In the genomic region with DNA sequence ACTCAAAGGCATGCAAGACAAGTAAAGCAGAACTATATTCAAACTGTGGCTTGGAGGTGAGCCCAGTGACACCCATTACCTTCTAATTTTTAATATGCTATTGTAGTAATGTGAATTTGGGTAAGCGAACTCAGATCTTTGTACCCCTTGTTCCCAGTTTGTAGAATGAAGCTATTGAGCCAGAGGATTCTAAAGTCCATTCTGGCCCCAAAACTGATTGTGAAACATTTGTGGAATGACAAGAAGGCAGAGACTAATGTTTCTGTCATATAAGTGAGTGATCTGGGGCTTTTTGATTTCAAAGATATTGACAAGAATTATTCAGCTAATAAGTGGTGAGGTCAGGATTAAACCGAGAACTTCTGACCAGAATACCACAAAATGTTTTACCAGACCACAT, we compare ENCODE assay signal across 32 cellular contexts.
"Had no signal": no experiment of that assay in that cellular context is flagged by ENCODE, and none has a peak within 500 bp of the region (broad histone marks: within the 10 kb centered on the region; RNA-seq: fewer than 3 reads in every experiment).

No MANE protein-coding gene starts in this region.

- DNase-seq: Karpas-422, Kasumi-1, KG1, MG63, MV-4-11, NCI-H1048, NCI-H1092, NCI-H1092 treated with DMSO at 0.1 percent for 48 hours, NCI-H1105, NCI-H1105 treated with DMSO at 0.1 percent for 48 hours, NCI-H1417, NCI-H1417 treated with DMSO at 0.1 percent for 48 hours, NCI-H1436, NCI-H1436 treated with DMSO at 0.1 percent for 48 hours, NCI-H146, NCI-H1694, NCI-H1694 treated with DMSO at 0.1 percent for 48 hours, NCI-H187, NCI-H187 treated with DMSO at 0.1 percent for 48 hours, NCI-H1930, NCI-H2029 treated with DMSO at 0.1 percent for 48 hours, NCI-H2081, NCI-H2081 treated with DMSO at 0.1 percent for 48 hours, NCI-H2107, NCI-H2171, NCI-H2171 treated with DMSO at 0.1 percent for 48 hours, NCI-H2227 treated with DMSO at 0.1 percent for 48 hours, NCI-H226, NCI-H345, NCI-H446, NCI-H446 treated with DMSO at 0.1 percent for 48 hours had no signal

- H3K9me3 ChIP-seq: MG63 had no signal

- H3K27ac ChIP-seq: KMS-11 had no signal

- H3K27me3 ChIP-seq: MG63 had no signal

- H3K36me3 ChIP-seq: MG63 had no signal

- H3K9ac ChIP-seq: KMS-11 had no signal

- H3K4me3 ChIP-seq: MG63 had no signal
